In genomic region chr11:122727101-122727929, GRCh38 we compare ENCODE assay signal across 8 cellular contexts.
DNase-seq lines count a peak whose midpoint lies in the region; ATAC-seq and TF ChIP-seq lines count a peak whose summit lies in the region.

No MANE protein-coding gene starts in this region.

- H3K18ac ChIP-seq in mesenchymal stem cell (ENCODE audit: low read depth in 1 of 2, low read length in 2 of 2) (peak overlapping the region; percentile 68 to 92), H9 (ENCODE audit: insufficient read length, low read depth, low read length) (no peak overlapping the region)

- TF ChIP-seq CTCF in H9 (conservative IDR thresholded peaks at IDR 0.05) (no peak), WERI-Rb-1 (IDR thresholded peaks at IDR 0.05; ENCODE audit: low read depth, low read length) (no peak)

- H3K36me3 ChIP-seq in mesenchymal stem cell (ENCODE audit: control insufficient read depth in 1 of 2, insufficient read depth in 2 of 2, low read depth in 1 of 2, low read length in 2 of 2) (no peaks in the 10 kb centered on the region), WERI-Rb-1 (no peaks in the 10 kb centered on the region)

- ATAC-seq in GM19023 (IDR thresholded peaks at IDR 0.05; ENCODE audit: unreplicated experiment) (peak; percentile 72), HG02938 (IDR thresholded peaks at IDR 0.05; ENCODE audit: unreplicated experiment) (peak; percentile 86)

- H4K91ac ChIP-seq in mesenchymal stem cell (ENCODE audit: low read length) (peak overlapping the region; percentile 67), H9 (ENCODE audit: insufficient read length, low read depth, low read length) (no peak overlapping the region)

- H3K4me3 ChIP-seq in mesenchymal stem cell (ENCODE audit: insufficient read depth in 1 of 2, low read depth in 1 of 2, low read length in 2 of 2) (peak overlapping the region in 1 of 2 experiments; percentile 61), WERI-Rb-1 (ENCODE audit: low read depth, low read length) (no peak overlapping the region)

- H3K9ac ChIP-seq in mesenchymal stem cell (ENCODE audit: low read length), result peak overlapping the region; percentile 47
- no peak overlapping the region for H3K9ac ChIP-seq in H9 (ENCODE audit: extremely low read depth, insufficient read length, low read length)

- H3K23me2 ChIP-seq in H9 (ENCODE audit: insufficient read length, low read depth, low read length, poor library complexity, severe bottlenecking), result no peaks in the 10 kb centered on the region

- H4K20me1 ChIP-seq in H9 (ENCODE audit: control insufficient read depth, insufficient read depth, insufficient read length), result no peaks in the 10 kb centered on the region

- POLR2A ChIA-PET in activated CD4-positive, alpha-beta memory T cell treated with anti-CD3 and anti-CD28 coated beads, Interleukin-2, amount 10 ng/mL, durations not matched to agents 7 days and 5 days (lab: Charles Lee), result interaction anchor here (0.8 to 3.4 kb wide), 16 partner anchors 9 to 71 kb away, joined by 3 to 66 read pairs (median 6); partner anchors contain the start of gene UBASH3B

- peak overlapping the region; percentile 60 for H3K4me3 Mint-ChIP-seq in activated CD4-positive, alpha-beta memory T cell treated with anti-CD3 and anti-CD28 coated beads, Interleukin-2, amount 10 ng/mL, durations not matched to agents 7 days and 5 days
- no peak overlapping the region for H3K4me3 Mint-ChIP-seq in H9

- H2BK5ac ChIP-seq in mesenchymal stem cell (ENCODE audit: low read depth, low read length, poor library complexity, severe bottlenecking) (no peak overlapping the region), H9 (ENCODE audit: insufficient read length, low read length) (no peak overlapping the region)

- H3K79me1 ChIP-seq in mesenchymal stem cell (replicated peaks; ENCODE audit: low read length, poor library complexity, severe bottlenecking) (peaks cover 11% of the 10 kb centered on the region), H9 (ENCODE audit: insufficient read depth, low read depth, low read length, poor library complexity, severe bottlenecking) (no peaks in the 10 kb centered on the region)

- H3K27me3 ChIP-seq in mesenchymal stem cell (ENCODE audit: control insufficient read depth in 1 of 2, insufficient read depth in 1 of 2, low read length in 2 of 2) (no peaks in the 10 kb centered on the region), H9 (ENCODE audit: insufficient read depth, low read length) (no peaks in the 10 kb centered on the region), WERI-Rb-1 (ENCODE audit: insufficient read depth, low read depth, severe bottlenecking) (peaks cover 79% of the 10 kb centered on the region)

- H2AK5ac ChIP-seq in mesenchymal stem cell (ENCODE audit: low read length, severe bottlenecking), result peak overlapping the region; percentile 4
- H2AK5ac ChIP-seq in H9 (ENCODE audit: insufficient read length, low read length), result no peak overlapping the region

- H3K79me2 ChIP-seq in H9 (ENCODE audit: insufficient read depth, low read length), result no peaks in the 10 kb centered on the region

- no peak overlapping the region for H3T11ph ChIP-seq in H9 (ENCODE audit: low read length)

- 28% methylated on average over 20 of the region's 21 CpGs for WGBS in mesenchymal stem cell
- no CpG with 5 or more reads among the region's 21 CpGs for WGBS in H9 (ENCODE audit: extremely low coverage, insufficient read length, low lambda C conversion rate)

- DNase-seq in activated CD4-positive, alpha-beta memory T cell treated with anti-CD3 and anti-CD28 coated beads, Interleukin-2, amount 10 ng/mL, durations not matched to agents 7 days and 5 days, result peak; percentile 59
- DNase-seq in mesenchymal stem cell (peak; percentile 64), H9 (no peak), WERI-Rb-1 (no peak), NCI-H510A (lab: John Stamatoyannopoulos, UW) (no peak), inferior parietal cortex (ENCODE audit: extremely low spot score) (no peak)

- H4K5ac ChIP-seq in H9 (ENCODE audit: insufficient read length, low read depth, low read length), result no peak overlapping the region

- peak overlapping the region; percentile 13 for H3K27ac ChIP-seq in mesenchymal stem cell (ENCODE audit: low read length, poor library complexity, severe bottlenecking)
- H3K27ac ChIP-seq in H9 (ENCODE audit: insufficient read length, low read depth, low read length), result no peak overlapping the region
- H3K27ac ChIP-seq in WERI-Rb-1, result no peak overlapping the region

- H2AFZ ChIP-seq in mesenchymal stem cell (ENCODE audit: low read depth, low read length), result no peak overlapping the region
- no peak overlapping the region for H2AFZ ChIP-seq in H9 (ENCODE audit: low read length)

- H2BK12ac ChIP-seq in mesenchymal stem cell (ENCODE audit: low read length in 2 of 2) (peak overlapping the region; percentile 64 to 70), H9 (ENCODE audit: insufficient read length, low read depth, low read length) (no peak overlapping the region)

- H2BK20ac ChIP-seq in H9 (ENCODE audit: low read depth, low read length, poor library complexity, severe bottlenecking), result no peak overlapping the region

- no peaks in the 10 kb centered on the region for H3K9me3 Mint-ChIP-seq in activated CD4-positive, alpha-beta memory T cell treated with anti-CD3 and anti-CD28 coated beads, Interleukin-2, amount 10 ng/mL, durations not matched to agents 7 days and 5 days
- H3K9me3 Mint-ChIP-seq in H9, result no peaks in the 10 kb centered on the region

- H3K4ac ChIP-seq in mesenchymal stem cell (ENCODE audit: low read depth in 1 of 2, low read length in 2 of 2) (peak overlapping the region; percentile 41 to 55), H9 (ENCODE audit: low read depth, low read length) (no peak overlapping the region)

- H3K4me1 ChIP-seq in mesenchymal stem cell (ENCODE audit: control insufficient read depth, insufficient read depth, low read depth, low read length), result peaks cover 20% of the 10 kb centered on the region
- peaks cover 9% of the 10 kb centered on the region for H3K4me1 ChIP-seq in H9 (ENCODE audit: insufficient read depth, low read length)

- H3K9me3 ChIP-seq in mesenchymal stem cell (ENCODE audit: control insufficient read depth, low read length), result no peaks in the 10 kb centered on the region
- H3K9me3 ChIP-seq in H9 (ENCODE audit: control insufficient read depth, low read depth, low read length), result no peaks in the 10 kb centered on the region
- H3K9me3 ChIP-seq in WERI-Rb-1 (ENCODE audit: severe bottlenecking), result peaks cover 3% of the 10 kb centered on the region

- H2BK120ac ChIP-seq in mesenchymal stem cell (ENCODE audit: low read depth, low read length), result no peak overlapping the region
- no peak overlapping the region for H2BK120ac ChIP-seq in H9 (ENCODE audit: low read depth, low read length, poor library complexity, severe bottlenecking)

- H3K27ac Mint-ChIP-seq in activated CD4-positive, alpha-beta memory T cell treated with anti-CD3 and anti-CD28 coated beads, Interleukin-2, amount 10 ng/mL, durations not matched to agents 7 days and 5 days, result peak overlapping the region; percentile 90
- no peak overlapping the region; a peak in 1 of 7 replicates for H3K27ac Mint-ChIP-seq in H9

- H3K23ac ChIP-seq in mesenchymal stem cell (ENCODE audit: low read length in 2 of 2) (no peak overlapping the region), H9 (ENCODE audit: insufficient read length, low read depth, low read length) (no peak overlapping the region)

- CTCF ChIA-PET in activated CD4-positive, alpha-beta memory T cell treated with anti-CD3 and anti-CD28 coated beads, Interleukin-2, amount 10 ng/mL, durations not matched to agents 7 days and 5 days (lab: Charles Lee), result interaction anchor here (0.9 to 3.0 kb wide), 12 partner anchors 12 to 99 kb away, joined by 3 to 21 read pairs (median 5); partner anchors contain the start of gene UBASH3B

- H3K4me2 ChIP-seq in mesenchymal stem cell (ENCODE audit: low read length, poor library complexity, severe bottlenecking), result no peak overlapping the region
- no peak overlapping the region for H3K4me2 ChIP-seq in H9 (ENCODE audit: insufficient read depth, insufficient read length, low read length)

- H2BK15ac ChIP-seq in mesenchymal stem cell (ENCODE audit: low read depth, poor library complexity, severe bottlenecking) (no peak overlapping the region), H9 (ENCODE audit: low read depth, low read length) (no peak overlapping the region)

- peaks cover 68% of the 10 kb centered on the region for H3K4me1 Mint-ChIP-seq in activated CD4-positive, alpha-beta memory T cell treated with anti-CD3 and anti-CD28 coated beads, Interleukin-2, amount 10 ng/mL, durations not matched to agents 7 days and 5 days
- peaks cover 15 to 16% of the 10 kb centered on the region in 2 experiments for H3K4me1 Mint-ChIP-seq in H9

- H3K36me3 Mint-ChIP-seq in activated CD4-positive, alpha-beta memory T cell treated with anti-CD3 and anti-CD28 coated beads, Interleukin-2, amount 10 ng/mL, durations not matched to agents 7 days and 5 days (ENCODE audit: low read depth), result peaks cover 8% of the 10 kb centered on the region
- no peaks in the 10 kb centered on the region for H3K36me3 Mint-ChIP-seq in H9 (ENCODE audit: insufficient read depth in 1 of 3, low read depth in 3 of 3)

- no peaks in the 10 kb centered on the region for H3K27me3 Mint-ChIP-seq in activated CD4-positive, alpha-beta memory T cell treated with anti-CD3 and anti-CD28 coated beads, Interleukin-2, amount 10 ng/mL, durations not matched to agents 7 days and 5 days
- no peaks in the 10 kb centered on the region for H3K27me3 Mint-ChIP-seq in H9 (ENCODE audit: low read depth)

- no peak overlapping the region for H3K56ac ChIP-seq in H9 (ENCODE audit: insufficient read length, low read depth, low read length)

- H3K14ac ChIP-seq in mesenchymal stem cell (ENCODE audit: low read length in 2 of 2), result no peak overlapping the region
- H3K14ac ChIP-seq in H9 (ENCODE audit: insufficient read depth, low read length), result no peak overlapping the region; the same call in 1 of the 2 replicates

- H4K8ac ChIP-seq in mesenchymal stem cell (ENCODE audit: low read length) (peak overlapping the region; percentile 86), H9 (replicated peaks; ENCODE audit: insufficient read length, low read depth, low read length) (no peak overlapping the region)

Comparison
In these comparisons a context has a peak if more than half of its experiments do, and no peak if none do; other contexts are left out.
1. DNase-seq: peak in activated CD4-positive, alpha-beta memory T cell treated with anti-CD3 and anti-CD28 coated beads, Interleukin-2, amount 10 ng/mL, durations not matched to agents 7 days and 5 days (single experiment) and mesenchymal stem cell (single experiment); none in H9 (single experiment), WERI-Rb-1 (single experiment), NCI-H510A (single experiment) and inferior parietal cortex (single experiment).